Comparison of ENCODE assay signal across 8 cellular contexts in genomic region chr11:66289548-66290331, GRCh38. TPM values are rescaled to one million over a fixed set of nuclear protein-coding genes. Genes with fewer than 3 reads are reported as not detected.
DNase-seq lines count a peak whose midpoint lies in the region; ATAC-seq and TF ChIP-seq lines count a peak whose summit lies in the region.

No MANE protein-coding gene starts in this region.

- 14 to 29% methylated on average over 11 to 29 of the region's 36 CpGs for WGBS in thyroid gland, 2 donors

- H3K27me3 ChIP-seq in neutrophil (peaks cover 55% of the 10 kb centered on the region), thyroid gland (peaks cover 4% of the 10 kb centered on the region)

- peaks cover 20 to 24% of the 10 kb centered on the region in 2 experiments for H3K4me1 ChIP-seq in neutrophil (ENCODE audit: control insufficient read depth in 1 of 2, insufficient read depth in 1 of 2, low read depth in 1 of 2, low read length in 1 of 2)
- H3K4me1 ChIP-seq in thyroid gland, result peaks cover 22% of the 10 kb centered on the region in 2 donors

- DNase-seq in NCI-H69 (lab: John Stamatoyannopoulos, UW) (peak; percentile 91), fibroblast of the aortic adventitia (ENCODE audit: low read depth) (no peak), thyroid gland (peak; percentile 75 to 79), EL (no peak)
- peak; percentile 89 to 90 for DNase-seq in activated T-cell treated with anti-CD3 and anti-CD28 coated beads, Interleukin-2, amount 50 U/mL, for 48 hours

- H3K4me3 ChIP-seq in fibroblast of the aortic adventitia (ENCODE audit: low read depth, low read length) (peak overlapping the region; percentile 83), neutrophil (ENCODE audit: low read depth in 1 of 2, low read length in 1 of 2) (peak overlapping the region; percentile 69 to 86), thyroid gland (replicated peaks in 1 of 3) (peak overlapping the region in 2 of 3 donors; percentile 48 to 93)

- H3K36me3 ChIP-seq in neutrophil, result no peaks in the 10 kb centered on the region
- H3K36me3 ChIP-seq in thyroid gland, result no peaks in the 10 kb centered on the region

- TF ChIP-seq POLR2A in thyroid gland (IDR thresholded peaks at IDR 0.05), result no peak

- TF ChIP-seq CTCF in fibroblast of the aortic adventitia (IDR thresholded peaks at IDR 0.05; ENCODE audit: insufficient read depth, low read length) (no peak), neutrophil (IDR thresholded peaks at IDR 0.05) (no peak), thyroid gland (IDR thresholded peaks at IDR 0.05) (no peak)

- H3K9me3 ChIP-seq in neutrophil (no peaks in the 10 kb centered on the region), thyroid gland (no peaks in the 10 kb centered on the region)

- peak overlapping the region; percentile 65 for H3K27ac ChIP-seq in neutrophil
- H3K27ac ChIP-seq in thyroid gland, result peak overlapping the region; percentile 74 to 88 (median 74)

- intact Hi-C loops in thyroid gland (cut with DNase I), result loop anchor here (5.0 kb wide), 1 partner anchor 133 kb away; the partner anchor contains the start of gene NPAS4

- ATAC-seq in GM18499 (IDR thresholded peaks at IDR 0.05; ENCODE audit: insufficient read depth, unreplicated experiment), result peak; percentile 13
- peak; percentile 23 for ATAC-seq in HG02588 (IDR thresholded peaks at IDR 0.05; ENCODE audit: unreplicated experiment)

RNA-seq across cellular contexts. Expression of gene YIF1A, which starts 0.8 kb away (rescaled TPM):
- total RNA-seq in fibroblast of the aortic adventitia (ENCODE audit: low replicate concordance) (35.0 and 119 TPM in 2 replicates), thyroid gland (100 to 1,000 TPM in 3 of 4 donors, 10 to 100 TPM in 1; 77.7 to 168 (median 118) TPM)

RNA-seq across cellular contexts. Expression of gene TMEM151A, which starts 2.0 kb away (rescaled TPM):
- total RNA-seq in fibroblast of the aortic adventitia (ENCODE audit: low replicate concordance) (0.27 and 0.41 TPM in 2 replicates), thyroid gland (1 to 10 TPM in 1 of 4 donors, under 1 TPM in 2, not detected in 1; 0.20 to 1.1 (median 0.22) TPM)

RNA-seq across cellular contexts. Expression of gene CNIH2, which starts 11.8 kb away (rescaled TPM):
- total RNA-seq in fibroblast of the aortic adventitia (ENCODE audit: low replicate concordance), result 1.1 TPM in 1 of 2 replicates, not detected in the other
- total RNA-seq in thyroid gland, result not detected

RNA-seq across cellular contexts. Expression of gene RAB1B, which starts 21.3 kb away (rescaled TPM):
- total RNA-seq in fibroblast of the aortic adventitia (ENCODE audit: low replicate concordance) (69.1 and 85.1 TPM in 2 replicates), thyroid gland (100 to 1,000 TPM; 122 to 166 (median 130) TPM)

RNA-seq across cellular contexts. Expression of gene CD248, which starts 27.1 kb away (rescaled TPM):
- total RNA-seq in fibroblast of the aortic adventitia (ENCODE audit: low replicate concordance), result 99.1 and 193 TPM in 2 replicates
- total RNA-seq in thyroid gland, result 10 to 100 TPM in 1 of 4 donors, 1 to 10 TPM in 3; 4.6 to 24.8 (median 6.6) TPM

Comparison
In these comparisons a context has a peak if more than half of its experiments do, and no peak if none do; other contexts are left out.
1. DNase-seq: peak in NCI-H69 (single experiment), activated T-cell treated with anti-CD3 and anti-CD28 coated beads, Interleukin-2, amount 50 U/mL, for 48 hours (2 of 2) and thyroid gland (2 of 2); none in fibroblast of the aortic adventitia (single experiment) and EL (single experiment).
2. Peak in every context shown above with its lines, with median percentiles within 50 percentile points of each other: H3K4me3 ChIP-seq.